24 cellular contexts compared by ENCODE assay signal in the genomic region with DNA sequence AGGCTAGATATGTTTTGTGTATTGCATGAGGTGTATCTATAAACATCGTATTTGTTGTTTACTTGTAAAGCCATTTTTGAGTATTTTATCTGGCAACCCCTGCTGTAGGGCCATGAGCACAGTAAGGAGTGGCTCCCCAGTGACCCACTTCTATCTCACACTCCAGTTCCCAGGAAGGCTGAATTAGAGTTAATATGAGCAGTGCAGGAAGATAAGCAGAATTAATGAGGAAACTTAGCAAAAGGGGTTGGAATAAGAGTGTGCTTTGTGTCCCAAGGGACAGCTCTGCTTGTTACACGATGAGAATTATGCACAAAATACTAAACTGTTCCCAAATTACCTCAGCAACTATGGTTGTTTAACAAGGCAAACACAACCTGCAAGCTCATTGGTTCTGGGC.
"Had no signal": no experiment of that assay in that cellular context is flagged by ENCODE, and none has a peak within 500 bp of the region (broad histone marks: within the 10 kb centered on the region; RNA-seq: fewer than 3 reads in every experiment).

No MANE protein-coding gene starts in this region.

- DNase-seq: activated CD4-positive, alpha-beta T cell treated with anti-CD3 and anti-CD28 coated beads for 48 hours; activated CD4-positive, alpha-beta T cell treated with anti-CD3 and anti-CD28 coated beads, Interleukin-2, amount 50 U/mL, for 4 hours; activated CD4-positive, CD25-positive, alpha-beta regulatory T cell treated with anti-CD3 and anti-CD28 coated beads, Interleukin-2, amount 50 U/mL, for 72 hours; activated CD8-positive, alpha-beta memory T cell treated with anti-CD3 and anti-CD28 coated beads, Interleukin-2, amount 50 U/mL, for 48 hours; activated CD8-positive, alpha-beta T cell treated with anti-CD3 and anti-CD28 coated beads, Interleukin-2, amount 10 ng/mL, durations not matched to agents 7 days and 5 days; activated naive CD4-positive, alpha-beta T cell; activated T-cell treated with anti-CD3 and anti-CD28 coated beads, Interleukin-2, amount 50 U/mL, for 1 hour; aorta; central memory CD4-positive, alpha-beta T cell; MG63; NCI-H1105; NCI-H146; NCI-H187 treated with DMSO at 0.1 percent for 48 hours; NCI-H2081 treated with DMSO at 0.1 percent for 48 hours; NCI-H510A treated with DMSO at 0.1 percent for 48 hours; NCI-H774; NK-92 treated with Interleukin-12 subunit alpha and Interleukin-12 subunit beta, amount 100 ng/mL, for 24 hours; OCI-M1; RPMI8226; SHP77 had no signal

- H3K4me3 ChIP-seq: breast epithelium, MG63, SJSA1 had no signal

- H3K36me3 ChIP-seq: breast epithelium, MG63, SJSA1 had no signal

- H3K27ac ChIP-seq: breast epithelium, SJSA1 had no signal

- ATAC-seq: activated CD8-positive, alpha-beta T cell treated with anti-CD3 and anti-CD28 coated beads, Interleukin-2, amount 10 ng/mL, durations not matched to agents 7 days and 5 days; Panc1; WTC11 had no signal

- H3K27me3 ChIP-seq: breast epithelium, MG63, SJSA1 had no signal

- H3K9me3 ChIP-seq: breast epithelium, MG63, SJSA1 had no signal

- H3K4me1 ChIP-seq: breast epithelium, SJSA1 had no signal
